Comparison of ENCODE assay signal across 32 cellular contexts in the genomic region with DNA sequence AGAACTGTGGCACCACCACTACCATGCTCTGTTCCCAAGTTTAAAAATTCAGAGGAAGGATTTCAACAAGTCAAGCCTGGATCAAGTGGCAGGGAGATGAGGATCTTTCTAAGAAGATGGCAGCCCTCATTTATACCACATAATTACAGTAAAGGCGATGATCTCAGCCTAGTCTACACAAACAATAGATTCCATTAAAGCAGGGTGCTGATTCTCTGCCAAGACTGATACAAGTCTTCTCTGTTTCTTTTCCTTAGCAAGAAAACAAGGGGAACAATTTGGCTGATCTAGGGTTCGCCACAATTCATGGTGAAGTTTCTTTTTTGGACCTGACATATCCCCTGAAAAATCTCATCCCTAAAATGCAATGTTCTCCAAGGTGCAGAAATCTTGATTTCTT.
DNase-seq lines count a peak whose midpoint lies in the region; ATAC-seq, FAIRE-seq and TF ChIP-seq lines count a peak whose summit lies in the region.
"Had no signal": no experiment of that assay in that cellular context is flagged by ENCODE, and none has a peak within 500 bp of the region (broad histone marks: within the 10 kb centered on the region; RNA-seq: fewer than 3 reads in every experiment).

No MANE protein-coding gene starts in this region.

- H3K4me3 ChIP-seq in OCI-LY7 (ENCODE audit: low read depth, low read length, poor library complexity, severe bottlenecking) = no peak overlapping the region
- H3K4me3 ChIP-seq: A549, gastrocnemius medialis, GM23338, pancreas, PC-9, right atrium auricular region, upper lobe of left lung had no signal

- no peak for FAIRE-seq in urothelium cell line (lab: Jason Lieb, UNC)
- FAIRE-seq: A549, astrocyte, GM18507, pancreas had no signal

- 0 out of 2 replicates have a peak, but pooled peaks cover 7% of the 10 kb centered on the region for H3K79me2 ChIP-seq in OCI-LY7 (ENCODE audit: insufficient read depth, low read depth, low read length)

- H4K20me1 ChIP-seq in OCI-LY7 (ENCODE audit: insufficient read depth, low read length) = peaks cover 11% of the 10 kb centered on the region; the same call in 1 of the 2 replicates

- no peak for TF ChIP-seq CTCF in OCI-LY7 (conservative IDR thresholded peaks at IDR 0.05; ENCODE audit: low read length)

- H3K4me2 ChIP-seq in OCI-LY7 (ENCODE audit: low read length) = no peak overlapping the region
- H3K4me2 ChIP-seq: A549, GM23338, PC-9, SK-N-SH had no signal

- no peak overlapping the region for H2AFZ ChIP-seq in OCI-LY7 (ENCODE audit: low read length)
- H2AFZ ChIP-seq: GM23338, PC-9 had no signal

- BruUV-seq in OCI-LY7 (replicated peaks; lab: Mats Ljungman, UMichigan) = no TSS peak

- POLR2A ChIA-PET in OCI-LY7 (lab: Charles Lee) = no interaction called here

- peak overlapping the region; percentile 83 for H3K27ac ChIP-seq in cingulate gyrus (ENCODE audit: low read depth, low read length)
- H3K27ac ChIP-seq in temporal lobe (ENCODE audit: low read depth, low read length) = peak overlapping the region; percentile 82
- no peak overlapping the region for H3K27ac ChIP-seq in OCI-LY7 (ENCODE audit: low read depth, low read length, poor library complexity, severe bottlenecking)
- H3K27ac ChIP-seq: A549, pancreas, PC-9, right atrium auricular region, upper lobe of left lung had no signal

- H3K36me3 ChIP-seq in OCI-LY7 (ENCODE audit: insufficient read depth, low read length) = peaks cover 86% of the 10 kb centered on the region
- H3K36me3 ChIP-seq: gastrocnemius medialis, pancreas, right atrium auricular region, upper lobe of left lung had no signal

- H3K9me3 ChIP-seq in OCI-LY7 (ENCODE audit: low read length) = no peaks in the 10 kb centered on the region
- H3K9me3 ChIP-seq: A549, gastrocnemius medialis, pancreas, right atrium auricular region, SK-N-SH, upper lobe of left lung had no signal

- intact Hi-C loops in OCI-LY7 (cut with micrococcal nuclease; ENCODE audit: unreplicated experiment) = no loop called here

- H3K9me2 ChIP-seq in OCI-LY7 (ENCODE audit: insufficient read depth, low read length) = no peaks in the 10 kb centered on the region
- H3K9me2 ChIP-seq: SK-N-SH had no signal

- ATAC-seq in HG03571 (IDR thresholded peaks at IDR 0.05; ENCODE audit: unreplicated experiment) = no peak
- ATAC-seq: A549; gastrocnemius medialis; GM23338; left cardiac atrium; pancreas; stimulated activated naive CD8-positive, alpha-beta T cell treated with anti-CD3 and anti-CD28 coated beads, Interleukin-15, Interleukin-2, amounts not matched to agents 100 U/mL and 50 U/mL, for 24 hours had no signal

- CTCF ChIA-PET in OCI-LY7 (lab: Charles Lee; ENCODE audit: unreplicated experiment) = no interaction called here

- DNase-seq in COLO829 (ENCODE audit: low spot score) = peak; percentile 47
- DNase-seq in midbrain (lab: John Stamatoyannopoulos, UW) = peak; percentile 58
- DNase-seq in urothelium cell line (ENCODE audit: low spot score) = no peak
- DNase-seq in OCI-LY7 (ENCODE audit: low spot score) = no peak
- no peak for DNase-seq in kidney glomerular epithelial cell (lab: John Stamatoyannopoulos, UW)
- DNase-seq: activated B cell treated with CpG ODN at 0.5 μM for 24 hours; activated CD4-positive, alpha-beta T cell treated with anti-CD3 and anti-CD28 coated beads, Interleukin-2, amount 50 U/mL, for 1 hour; activated effector memory CD4-positive, alpha-beta T cell treated with Interleukin-2 at 50 U/mL for 16 hours; activated naive CD8-positive, alpha-beta T cell treated with anti-CD3 and anti-CD28 coated beads for 36 hours; activated T-cell treated with anti-CD3 and anti-CD28 coated beads, Interleukin-2, amount 50 U/mL, for 1 hour; CD4-positive, alpha-beta memory T cell; gastrocnemius medialis; left cardiac atrium; NCI-H1092; NCI-H1694; NCI-H2171 treated with DMSO at 0.1 percent for 48 hours; NCI-H524; NK-92 treated with Interleukin-12 subunit alpha and Interleukin-12 subunit beta, amount 100 ng/mL, for 24 hours; pancreas; PC-9; SK-N-SH; stimulated activated CD4-positive, alpha-beta T cell treated with anti-CD3 and anti-CD28 coated beads, Interleukin-2, amount 100 ng/mL, for 24 hours; stimulated activated naive CD8-positive, alpha-beta T cell treated with anti-CD3 and anti-CD28 coated beads, Interleukin-15, Interleukin-2, amounts not matched to agents 100 U/mL and 50 U/mL, for 24 hours; upper lobe of left lung had no signal

- no peaks in the 10 kb centered on the region for H3K4me1 ChIP-seq in OCI-LY7 (ENCODE audit: insufficient read depth, low read length, poor library complexity, severe bottlenecking)
- H3K4me1 ChIP-seq: pancreas had no signal

Comparison
In these comparisons a context has a peak if more than half of its experiments do, and no peak if none do; other contexts are left out.
1. DNase-seq: peak in COLO829 (single experiment) and midbrain (single experiment); none in urothelium cell line (single experiment), OCI-LY7 (single experiment) and kidney glomerular epithelial cell (single experiment).